19 cellular contexts compared by ENCODE assay signal in the genomic region with DNA sequence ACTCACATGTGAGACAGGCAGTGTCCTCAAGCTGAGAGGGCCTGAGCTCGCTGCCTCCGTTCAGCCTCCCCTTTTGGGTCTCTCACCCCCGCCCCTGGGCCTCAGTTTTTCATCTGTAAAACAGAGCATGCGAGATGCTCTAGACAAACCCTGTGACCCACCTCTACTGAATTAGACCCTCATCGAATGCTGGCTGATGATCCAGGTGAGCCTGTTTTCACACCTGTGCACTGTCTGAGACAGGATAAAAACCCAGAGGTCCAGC.
DNase-seq lines count a peak whose midpoint lies in the region; ATAC-seq and FAIRE-seq lines count a peak whose summit lies in the region.
"Had no signal": no experiment of that assay in that cellular context is flagged by ENCODE, and none has a peak within 500 bp of the region (broad histone marks: within the 10 kb centered on the region; RNA-seq: fewer than 3 reads in every experiment).

No MANE protein-coding gene starts in this region.

- no peak overlapping the region for H2AK5ac ChIP-seq in neuronal stem cell (ENCODE audit: low read depth, low read length)

- H3K4ac ChIP-seq in neuronal stem cell (ENCODE audit: low read length) = no peak overlapping the region

- WGBS in neuronal stem cell (ENCODE audit: extremely low coverage in 2 of 2, insufficient read length in 2 of 2, insufficient replicate concordance in 1 of 2), 2 donors = no CpG with 5 or more reads among the region's 5 CpGs

- H3K4me3 Mint-ChIP-seq in activated CD8-positive, alpha-beta memory T cell treated with anti-CD3 and anti-CD28 coated beads, Interleukin-2, amount 10 ng/mL, durations not matched to agents 7 days and 5 days = no peak overlapping the region
- H3K4me3 Mint-ChIP-seq: CD4-positive, CD25-positive, alpha-beta regulatory T cell; CD8-positive, alpha-beta memory T cell; H9 had no signal

- no peak overlapping the region for H3K14ac ChIP-seq in neuronal stem cell (ENCODE audit: low read length)

- H3K36me3 ChIP-seq in neuronal stem cell (replicated peaks in 1 of 2; ENCODE audit: control insufficient read depth in 2 of 2, insufficient read depth in 2 of 2, low read length in 2 of 2) = no peaks in the 10 kb centered on the region
- H3K36me3 ChIP-seq: BLaER1 had no signal

- H2BK12ac ChIP-seq in neuronal stem cell (ENCODE audit: low read length) = no peak overlapping the region

- H3K18ac ChIP-seq in neuronal stem cell (ENCODE audit: low read length) = no peak overlapping the region

- peaks cover 3 to 13% of the 10 kb centered on the region in 2 donors for H3K9me3 ChIP-seq in neuronal stem cell (replicated peaks in 1 of 2; ENCODE audit: control insufficient read depth in 2 of 2, insufficient read depth in 1 of 2, low read depth in 1 of 2, low read length in 2 of 2)

- peaks cover 2% of the 10 kb centered on the region for H3K79me1 ChIP-seq in neuronal stem cell (ENCODE audit: low read depth, low read length)

- no peaks in the 10 kb centered on the region for H3K36me3 Mint-ChIP-seq in activated CD8-positive, alpha-beta memory T cell treated with anti-CD3 and anti-CD28 coated beads, Interleukin-2, amount 10 ng/mL, durations not matched to agents 7 days and 5 days
- H3K36me3 Mint-ChIP-seq: CD4-positive, CD25-positive, alpha-beta regulatory T cell had no signal

- peak overlapping the region; percentile 89 for H4K8ac ChIP-seq in neuronal stem cell (ENCODE audit: low read depth, low read length)

- H3K9ac ChIP-seq in neuronal stem cell (ENCODE audit: low read depth, low read length, poor library complexity) = no peak overlapping the region
- H3K9ac ChIP-seq: BLaER1 had no signal

- no peak overlapping the region for H3K4me3 ChIP-seq in neuronal stem cell (ENCODE audit: low read length in 2 of 2)
- H3K4me3 ChIP-seq: BLaER1, GM12878 had no signal

- intact Hi-C loops in left colon (cut with DNase I, micrococcal nuclease) = no loop called here

- ATAC-seq in activated CD8-positive, alpha-beta memory T cell treated with anti-CD3 and anti-CD28 coated beads, Interleukin-2, amount 10 ng/mL, durations not matched to agents 7 days and 5 days = no peak
- ATAC-seq in left colon = no peak
- ATAC-seq: GM12878 had no signal

- no peaks in the 10 kb centered on the region for H3K4me1 ChIP-seq in neuronal stem cell (ENCODE audit: control insufficient read depth in 2 of 2, insufficient read depth in 1 of 2, low read depth in 1 of 2, low read length in 2 of 2)

- H3K27ac Mint-ChIP-seq in activated CD8-positive, alpha-beta memory T cell treated with anti-CD3 and anti-CD28 coated beads, Interleukin-2, amount 10 ng/mL, durations not matched to agents 7 days and 5 days = no peak overlapping the region
- H3K27ac Mint-ChIP-seq: CD4-positive, CD25-positive, alpha-beta regulatory T cell; H9 had no signal

- H3K27me3 Mint-ChIP-seq in activated CD8-positive, alpha-beta memory T cell treated with anti-CD3 and anti-CD28 coated beads, Interleukin-2, amount 10 ng/mL, durations not matched to agents 7 days and 5 days = no peaks in the 10 kb centered on the region
- H3K27me3 Mint-ChIP-seq: CD4-positive, CD25-positive, alpha-beta regulatory T cell had no signal

- peaks cover 3% of the 10 kb centered on the region for H3K9me3 Mint-ChIP-seq in activated CD8-positive, alpha-beta memory T cell treated with anti-CD3 and anti-CD28 coated beads, Interleukin-2, amount 10 ng/mL, durations not matched to agents 7 days and 5 days (ENCODE audit: low read depth)

- peak; percentile 60 for FAIRE-seq in HTR-8/SVneo (lab: Jason Lieb, UNC)
- FAIRE-seq: GM12878, H1 had no signal

- CTCF ChIA-PET in activated CD8-positive, alpha-beta memory T cell treated with anti-CD3 and anti-CD28 coated beads, Interleukin-2, amount 10 ng/mL, durations not matched to agents 7 days and 5 days (lab: Charles Lee) = no interaction called here

- no peak overlapping the region for H4K91ac ChIP-seq in neuronal stem cell (ENCODE audit: low read depth, low read length, poor library complexity)

- no peak overlapping the region for H2AFZ ChIP-seq in neuronal stem cell (ENCODE audit: low read length)

- no peak overlapping the region for H3K4me2 ChIP-seq in neuronal stem cell (ENCODE audit: insufficient read depth, low read length, poor library complexity, severe bottlenecking)
- H3K4me2 ChIP-seq: BLaER1 had no signal

- H3K27ac ChIP-seq in neuronal stem cell (replicated peaks; ENCODE audit: low read length) = no peak overlapping the region
- H3K27ac ChIP-seq: 22Rv1, BLaER1 had no signal

- H2BK15ac ChIP-seq in neuronal stem cell (ENCODE audit: low read length) = no peak overlapping the region

- no peaks in the 10 kb centered on the region for H3K4me1 Mint-ChIP-seq in activated CD8-positive, alpha-beta memory T cell treated with anti-CD3 and anti-CD28 coated beads, Interleukin-2, amount 10 ng/mL, durations not matched to agents 7 days and 5 days
- H3K4me1 Mint-ChIP-seq: CD4-positive, CD25-positive, alpha-beta regulatory T cell; CD8-positive, alpha-beta memory T cell had no signal

- no peak overlapping the region for H2BK120ac ChIP-seq in neuronal stem cell (ENCODE audit: low read depth, low read length)

- no peak overlapping the region for H2BK5ac ChIP-seq in neuronal stem cell (ENCODE audit: low read length)

- DNase-seq in activated CD8-positive, alpha-beta memory T cell treated with anti-CD3 and anti-CD28 coated beads, Interleukin-2, amount 50 U/mL, for 4 hours = peak; percentile 12
- no peak for DNase-seq in activated CD8-positive, alpha-beta memory T cell treated with anti-CD3 and anti-CD28 coated beads, Interleukin-2, amount 10 ng/mL, durations not matched to agents 7 days and 5 days
- DNase-seq in HTR-8/SVneo (ENCODE audit: insufficient read length, low spot score) (no peak), neuronal stem cell (ENCODE audit: low spot score) (no peak), NCI-H2171 treated with DMSO at 0.1 percent for 48 hours (lab: John Stamatoyannopoulos, UW) (no peak), left colon (no peak), kidney tubule cell (ENCODE audit: low spot score) (no peak)
- DNase-seq: CD4-positive, CD25-positive, alpha-beta regulatory T cell; CD8-positive, alpha-beta memory T cell; COR-L47; DMS 273 treated with DMSO at 0.1 percent for 48 hours; DMS53; DND-41; EL; H9 had no signal

- H3K23ac ChIP-seq in neuronal stem cell (ENCODE audit: low read depth, low read length, poor library complexity) = no peak overlapping the region

- H3K27me3 ChIP-seq in neuronal stem cell (ENCODE audit: control insufficient read depth in 3 of 3, insufficient read depth in 3 of 3, low read depth in 1 of 3, low read length in 3 of 3) = no peaks in the 10 kb centered on the region
- H3K27me3 ChIP-seq: BLaER1 had no signal
